ENCODE assay signal across 8 cellular contexts in genomic region chr5:139179778-139180513, GRCh38. TPM values are rescaled to one million over a fixed set of nuclear protein-coding genes. Genes with fewer than 3 reads are reported as not detected.
DNase-seq lines count a peak whose midpoint lies in the region; ATAC-seq and TF ChIP-seq lines count a peak whose summit lies in the region.
"Not testable (repeated sequence)": the region's sequence is repeated elsewhere in the genome, so short reads cannot be mapped to it uniquely, and the experiment has no call there.

No MANE protein-coding gene starts in this region.

- not testable (repeated sequence) for H2AFZ ChIP-seq in parathyroid adenoma; smooth muscle cell (ENCODE audit: low read depth)

- H4K20me1 ChIP-seq in smooth muscle cell (ENCODE audit: low read depth): peaks cover 67% of the 10 kb centered on the region

- H3K27ac ChIP-seq in C4-2B (peak overlapping the region; percentile 76), adrenal gland (peak overlapping the region in 4 of 5 donors; percentile 30 to 88 (median 73)), heart left ventricle (peak overlapping the region in 10 of 12 donors; percentile 10 to 85 (median 76)), lower lobe of right lung (peak overlapping the region; percentile 72), parathyroid adenoma (peak overlapping the region; percentile 74), smooth muscle cell (ENCODE audit: low read depth) (peak overlapping the region; percentile 73), vagina (peak overlapping the region; percentile 63)

- H3K36me3 Mint-ChIP-seq in chondrocyte (ENCODE audit: low read depth): not testable (repeated sequence)

- H3K4me1 ChIP-seq in adrenal gland (replicated peaks in 1 of 2) (peaks cover 26 to 61% of the 10 kb centered on the region in 2 donors), heart left ventricle (peaks cover 0 to 64% (median 46%) of the 10 kb centered on the region in 12 donors), lower lobe of right lung (peaks cover 52% of the 10 kb centered on the region), parathyroid adenoma (peaks cover 28% of the 10 kb centered on the region), smooth muscle cell (ENCODE audit: low read depth) (peaks cover 30% of the 10 kb centered on the region), vagina (peaks cover 63% of the 10 kb centered on the region)

- not testable (repeated sequence) for H3K4me2 ChIP-seq in parathyroid adenoma (ENCODE audit: low read length); smooth muscle cell

- not testable (repeated sequence) for H3K9ac ChIP-seq in parathyroid adenoma; smooth muscle cell (ENCODE audit: low read depth)

- H3K4me3 ChIP-seq in adrenal gland; heart left ventricle; lower lobe of right lung; parathyroid adenoma (ENCODE audit: low read depth, low read length); smooth muscle cell; vagina: not testable (repeated sequence)

- DNase-seq in adrenal gland; chondrocyte (ENCODE audit: low spot score); heart left ventricle; lower lobe of right lung; smooth muscle cell (lab: John Stamatoyannopoulos, UW; ENCODE audit: unreplicated experiment); vagina (ENCODE audit: extremely low spot score in 2 of 2): not testable (repeated sequence)

- TF ChIP-seq CTCF in C4-2B (conservative IDR thresholded peaks at IDR 0.05); adrenal gland (IDR thresholded peaks at IDR 0.05); chondrocyte (IDR thresholded peaks at IDR 0.05); heart left ventricle (IDR thresholded peaks at IDR 0.05); lower lobe of right lung (IDR thresholded peaks at IDR 0.05); parathyroid adenoma (IDR thresholded peaks at IDR 0.05); smooth muscle cell (IDR thresholded peaks at IDR 0.05; ENCODE audit: borderline replicate concordance, insufficient read depth, poor library complexity, severe bottlenecking); vagina (IDR thresholded peaks at IDR 0.05): not testable (repeated sequence)

- 77 to 79% (median 78%) methylated on average over 7 to 8 of the region's 8 CpGs for WGBS in adrenal gland, 4 donors
- 60 to 69% (median 66%) methylated on average over 8 of the region's 8 CpGs for WGBS in heart left ventricle, 4 donors
- 88% methylated on average over 8 of the region's 8 CpGs for WGBS in smooth muscle cell (ENCODE audit: low lambda C conversion rate)

- H3K4me3 Mint-ChIP-seq in chondrocyte (ENCODE audit: unreplicated experiment): not testable (repeated sequence)

- TF ChIP-seq POLR2A in adrenal gland (IDR thresholded peaks at IDR 0.05); heart left ventricle (IDR thresholded peaks at IDR 0.05); vagina (IDR thresholded peaks at IDR 0.05): not testable (repeated sequence)

- H3K4me1 Mint-ChIP-seq in chondrocyte (ENCODE audit: low read depth): peaks cover 49% of the 10 kb centered on the region

- intact Hi-C loops in adrenal gland (cut with DNase I); lower lobe of right lung (cut with DNase I); vagina (cut with DNase I): not testable (repeated sequence)
- intact Hi-C loops in heart left ventricle (cut with DNase I): loop anchor here in 1 of 10 donors (5.0 kb wide), 1 partner anchor 38 kb away; no protein-coding TSS in a partner anchor

- not testable (repeated sequence) for H3K9me3 ChIP-seq in adrenal gland (replicated peaks in 1 of 3); heart left ventricle; lower lobe of right lung; parathyroid adenoma (ENCODE audit: control insufficient read depth, low read length); smooth muscle cell (replicated peaks; ENCODE audit: low read depth); vagina

- ATAC-seq in heart left ventricle, lower lobe of right lung: not testable (repeated sequence)

- H3K27me3 ChIP-seq in adrenal gland; heart left ventricle; lower lobe of right lung (ENCODE audit: low read depth); parathyroid adenoma (ENCODE audit: control insufficient read depth, insufficient read depth, low read length); smooth muscle cell (ENCODE audit: low read depth); vagina: not testable (repeated sequence)

- H3K27ac Mint-ChIP-seq in chondrocyte (ENCODE audit: unreplicated experiment): peak overlapping the region; percentile 49

- H3K79me2 ChIP-seq in parathyroid adenoma (peaks cover 63% of the 10 kb centered on the region), smooth muscle cell (ENCODE audit: low read depth) (peaks cover 37% of the 10 kb centered on the region)

- H3F3A ChIP-seq in smooth muscle cell (ENCODE audit: low read depth): not testable (repeated sequence)

- H3K9me3 Mint-ChIP-seq in chondrocyte (ENCODE audit: low read depth): not testable (repeated sequence)

- not testable (repeated sequence) for H3K27me3 Mint-ChIP-seq in chondrocyte (ENCODE audit: low read depth)

- not testable (repeated sequence) for H3K36me3 ChIP-seq in adrenal gland (replicated peaks in 1 of 2); heart left ventricle; lower lobe of right lung; parathyroid adenoma (ENCODE audit: control insufficient read depth, insufficient read depth, low read length); smooth muscle cell (ENCODE audit: low read depth); vagina

RNA-seq across cellular contexts. Expression of gene SIL1, which starts 18.2 kb away (rescaled TPM):
- total RNA-seq in adrenal gland (100 to 1,000 TPM in 7 of 8 donors, 10 to 100 TPM in 1; 81.9 to 171 (median 136) TPM), chondrocyte (71.1 to 87.4 TPM (median 76.2 TPM) in 3 replicates), heart left ventricle (100 to 1,000 TPM in 1 of 9 donors, 10 to 100 TPM in 8; 33.8 to 341 (median 39.8) TPM), lower lobe of right lung (40.6 TPM), smooth muscle cell (45.5 and 52.6 TPM in 2 replicates), vagina (35.6 TPM)
- polyA plus RNA-seq in adrenal gland (100 to 1,000 TPM; 143 to 313 (median 213) TPM), heart left ventricle (10 to 100 TPM; 42.2 to 56.3 TPM), smooth muscle cell (119 and 126 TPM in 2 replicates)
